Comparison of ENCODE assay signal across 14 cellular contexts in the genomic region with DNA sequence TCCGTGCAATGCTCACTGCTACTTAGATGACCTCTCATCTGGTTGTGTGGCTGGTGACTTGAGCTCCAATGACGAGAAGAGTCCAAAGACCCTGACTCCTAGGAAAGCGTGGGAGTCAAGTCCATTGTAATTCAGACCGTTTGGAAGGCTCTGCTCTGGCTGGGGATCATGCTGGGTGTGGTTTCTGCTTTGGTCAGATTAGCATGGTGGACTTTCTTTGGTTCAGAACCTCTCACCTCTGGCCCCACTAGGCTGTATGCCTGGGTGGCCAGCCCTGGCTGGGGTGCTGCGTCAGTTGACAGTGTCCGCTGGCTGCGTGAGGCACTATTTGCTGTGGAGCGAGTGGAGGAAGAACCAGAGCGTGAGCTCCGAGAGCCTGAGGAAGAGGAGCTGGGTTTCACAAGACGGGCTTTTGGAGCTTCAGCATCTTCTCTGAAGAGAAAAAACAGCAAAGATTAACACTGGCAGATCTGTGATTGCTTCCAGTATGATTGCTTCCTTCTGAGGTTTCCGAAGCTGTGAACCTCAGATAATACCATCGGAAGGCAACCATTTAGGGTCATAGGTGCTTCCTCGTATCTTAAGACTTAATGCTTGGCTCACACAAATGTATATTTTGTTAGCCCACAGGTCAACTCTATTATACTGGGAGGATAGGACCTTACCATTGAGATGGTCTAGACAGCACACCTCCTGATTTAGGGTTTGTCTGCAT.
"Had no signal": no experiment of that assay in that cellular context is flagged by ENCODE, and none has a peak within 500 bp of the region (broad histone marks: within the 10 kb centered on the region; RNA-seq: fewer than 3 reads in every experiment).

No MANE protein-coding gene starts in this region.

- H3K4me3 ChIP-seq: breast epithelium, dorsolateral prefrontal cortex, esophagus muscularis mucosa, lower lobe of right lung, stomach had no signal

- H3K9me3 ChIP-seq: breast epithelium, esophagus muscularis mucosa, lower lobe of right lung, stomach had no signal

- FAIRE-seq: endometrium had no signal

- H3K27me3 ChIP-seq: breast epithelium, dorsolateral prefrontal cortex, esophagus muscularis mucosa, stomach had no signal

- H3K9me3 Mint-ChIP-seq: naive B cell had no signal

- ATAC-seq: activated CD4-positive, CD25-positive, alpha-beta regulatory T cell treated with anti-CD3 and anti-CD28 coated beads, Interleukin-2, amount 50 U/mL, for 24 hours; lower lobe of right lung had no signal

- H3K27me3 Mint-ChIP-seq: naive B cell had no signal

- DNase-seq: activated CD4-positive, alpha-beta T cell treated with anti-CD3 and anti-CD28 coated beads, Interleukin-2, amount 50 U/mL, for 48 hours; activated naive CD4-positive, alpha-beta T cell treated with anti-CD3 and anti-CD28 coated beads, Interleukin-2, amount 50 U/mL, for 16 hours; anterior cingulate cortex; dorsolateral prefrontal cortex; glutamatergic neuron; lower lobe of right lung; naive B cell; occipital lobe; stimulated activated CD4-positive, alpha-beta T cell treated with anti-CD3 and anti-CD28 coated beads, Interleukin-4, amount 100 ng/mL, for 4 hours; stomach had no signal

- H3K27ac ChIP-seq: breast epithelium, lower lobe of right lung, stomach had no signal
